Comparison of ENCODE assay signal across 12 cellular contexts in the genomic region with DNA sequence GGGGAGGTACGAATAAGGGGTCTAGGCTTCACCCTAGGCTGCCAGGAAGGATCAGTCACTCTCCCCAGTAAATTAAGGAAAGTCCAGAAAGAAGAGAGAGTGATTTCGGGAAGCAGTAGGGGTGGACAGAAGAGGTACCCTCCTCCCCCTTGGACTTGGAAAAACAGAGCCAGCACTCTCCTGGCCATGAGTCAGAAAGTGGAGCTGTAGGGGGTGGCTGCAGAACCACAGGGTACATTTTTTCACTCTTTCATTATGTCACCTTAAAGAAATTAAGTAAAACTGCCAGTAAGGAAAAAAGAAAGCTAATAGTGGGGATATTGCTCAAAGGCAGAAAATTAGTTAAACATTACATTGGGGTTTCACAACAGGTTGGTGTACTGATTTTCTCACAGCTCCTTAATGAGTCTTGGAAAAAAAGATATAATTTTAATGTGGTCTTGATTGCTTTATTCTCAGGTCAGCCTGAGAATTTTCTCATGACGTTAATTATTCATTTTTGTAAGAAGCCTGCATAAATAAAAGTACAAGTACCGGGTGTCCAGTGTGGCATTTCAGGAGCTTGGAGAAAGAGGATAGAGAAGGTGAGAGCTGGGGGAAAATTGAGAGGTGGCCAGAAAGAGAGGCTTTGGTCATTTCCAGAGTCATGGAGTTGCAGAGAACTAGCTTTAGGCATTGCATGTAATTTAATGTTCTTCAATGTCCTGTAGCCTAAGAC. TPM values are rescaled to one million over a fixed set of nuclear protein-coding genes. Genes with fewer than 3 reads are reported as not detected.
DNase-seq lines count a peak whose midpoint lies in the region; ATAC-seq, FAIRE-seq and TF ChIP-seq lines count a peak whose summit lies in the region.
"Had no signal": no experiment of that assay in that cellular context is flagged by ENCODE, and none has a peak within 500 bp of the region (broad histone marks: within the 10 kb centered on the region; RNA-seq: fewer than 3 reads in every experiment).

No MANE protein-coding gene starts in this region.

- H3K4ac ChIP-seq in mesendoderm (ENCODE audit: low read depth, low read length): no peak overlapping the region

- H3K4me3 ChIP-seq in bronchial epithelial cell (ENCODE audit: low read depth, low read length): no peak overlapping the region
- no peak overlapping the region for H3K4me3 ChIP-seq in mesendoderm (ENCODE audit: low read length)
- H3K4me3 ChIP-seq: esophagus squamous epithelium had no signal

- H3K27ac Mint-ChIP-seq in Calu3 (ENCODE audit: unreplicated experiment) (peak overlapping the region; percentile 71), WTC11 (no peak overlapping the region)

- CTCF ChIA-PET in Calu3 (lab: Charles Lee): interaction anchor here (0.6 to 2.4 kb wide), 13 partner anchors 13 to 435 kb away, joined by 3 to 8 read pairs (median 3); no protein-coding TSS in a partner anchor
- CTCF ChIA-PET in WTC11 (lab: Charles Lee): no interaction called here

- no peak overlapping the region for H3K23ac ChIP-seq in mesendoderm (ENCODE audit: low read length)

- H3K79me1 ChIP-seq in mesendoderm (ENCODE audit: low read length): no peaks in the 10 kb centered on the region

- H3K4me3 Mint-ChIP-seq in Calu3 (ENCODE audit: low read depth, unreplicated experiment) (peak overlapping the region; percentile 8), WTC11 (no peak overlapping the region)

- no peak overlapping the region for H3K18ac ChIP-seq in mesendoderm (ENCODE audit: low read length)

- H3K9me3 Mint-ChIP-seq in Calu3 (ENCODE audit: low read depth, unreplicated experiment): peaks cover 3% of the 10 kb centered on the region
- peaks cover 16% of the 10 kb centered on the region for H3K9me3 Mint-ChIP-seq in WTC11

- H3K79me2 ChIP-seq in mesendoderm (ENCODE audit: control insufficient read depth, insufficient read depth, low read length): no peaks in the 10 kb centered on the region

- TF ChIP-seq CTCF in Calu3 (IDR thresholded peaks at IDR 0.05; ENCODE audit: unreplicated experiment) (no peak), bronchial epithelial cell (IDR thresholded peaks at IDR 0.05; ENCODE audit: insufficient read depth, low read length, severe bottlenecking) (no peak), WTC11 (IDR thresholded peaks at IDR 0.05) (no peak)

- no peak overlapping the region for H3K27ac ChIP-seq in mesendoderm (ENCODE audit: low read depth, low read length)
- H3K27ac ChIP-seq: esophagus squamous epithelium had no signal

- H3K4me1 Mint-ChIP-seq in Calu3 (ENCODE audit: low read depth, unreplicated experiment): peaks cover 43% of the 10 kb centered on the region
- H3K4me1 Mint-ChIP-seq in WTC11: no peaks in the 10 kb centered on the region

- no peak overlapping the region for H3K4me2 ChIP-seq in mesendoderm (ENCODE audit: low read length)

- H3K36me3 ChIP-seq in bronchial epithelial cell (ENCODE audit: control insufficient read depth, insufficient read depth, low read length): no peaks in the 10 kb centered on the region
- no peaks in the 10 kb centered on the region for H3K36me3 ChIP-seq in mesendoderm (ENCODE audit: control insufficient read depth, insufficient read depth, low read length)
- H3K36me3 ChIP-seq: esophagus squamous epithelium had no signal

- ATAC-seq in HG02938 (IDR thresholded peaks at IDR 0.05; ENCODE audit: unreplicated experiment) (no peak), WTC11 (no peak)
- ATAC-seq: left colon had no signal

- H3K27me3 ChIP-seq in bronchial epithelial cell (ENCODE audit: control insufficient read depth, insufficient read depth, low read length) (no peaks in the 10 kb centered on the region), mesendoderm (ENCODE audit: insufficient read depth, low read length, poor library complexity) (no peaks in the 10 kb centered on the region)
- H3K27me3 ChIP-seq: esophagus squamous epithelium had no signal

- H4K8ac ChIP-seq in mesendoderm (ENCODE audit: low read depth, low read length): no peak overlapping the region

- H3K56ac ChIP-seq in mesendoderm (ENCODE audit: low read length): no peak overlapping the region

- H4K5ac ChIP-seq in mesendoderm (ENCODE audit: low read length): no peak overlapping the region

- no peak overlapping the region for H3K9ac ChIP-seq in mesendoderm (ENCODE audit: low read length)

- H3K36me3 Mint-ChIP-seq in Calu3 (ENCODE audit: insufficient read depth, unreplicated experiment): no peaks in the 10 kb centered on the region
- H3K36me3 Mint-ChIP-seq in WTC11: no peaks in the 10 kb centered on the region

- H2BK120ac ChIP-seq in mesendoderm (ENCODE audit: low read depth, low read length): no peak overlapping the region

- no peak overlapping the region for H2BK5ac ChIP-seq in mesendoderm (ENCODE audit: low read length)

- no peak overlapping the region for H2AK5ac ChIP-seq in mesendoderm (ENCODE audit: low read length)

- FAIRE-seq in bronchial epithelial cell (lab: Jason Lieb, UNC): no peak

- POLR2A ChIA-PET in WTC11 (lab: Charles Lee): no interaction called here

- peaks cover 2% of the 10 kb centered on the region for H3K4me1 ChIP-seq in mesendoderm (ENCODE audit: control insufficient read depth, low read depth, low read length)
- H3K4me1 ChIP-seq: Caco-2, esophagus squamous epithelium had no signal

- intact Hi-C loops in Calu3 (cut with micrococcal nuclease; ENCODE audit: unreplicated experiment): loop anchor here (2.0 kb wide), 1 partner anchor 33 kb away; no protein-coding TSS in a partner anchor

- peak; percentile 64 for DNase-seq in Calu3
- peak; percentile 92 for DNase-seq in M059J (ENCODE audit: low read depth)
- peak; percentile 9 for DNase-seq in bronchial epithelial cell (ENCODE audit: low read depth)
- DNase-seq in mesendoderm: peak; percentile 53
- no peak for DNase-seq in COLO668 (lab: John Stamatoyannopoulos, UW; ENCODE audit: unreplicated experiment)
- no peak for DNase-seq in D341Med (ENCODE audit: low spot score)
- DNase-seq in WTC11 (ENCODE audit: low spot score): no peak
- DNase-seq: Caco-2, esophagus squamous epithelium, left colon, NCI-H187 treated with DMSO at 0.1 percent for 48 hours had no signal

- no TSS peak for BruUV-seq in Calu3 (replicated peaks; lab: Mats Ljungman, UMichigan)

- WGBS in mesendoderm (ENCODE audit: extremely low coverage, insufficient coverage, low lambda C conversion rate): no CpG with 5 or more reads among the region's 4 CpGs

- no peaks in the 10 kb centered on the region for H3K27me3 Mint-ChIP-seq in Calu3 (ENCODE audit: unreplicated experiment)
- peaks cover 5% of the 10 kb centered on the region; the same call in 1 of the 2 replicates for H3K27me3 Mint-ChIP-seq in WTC11 (ENCODE audit: low read depth)

- no peak overlapping the region for H2BK15ac ChIP-seq in mesendoderm (replicated peaks; ENCODE audit: low read depth)

TF ChIP-seq in WTC11, 78 proteins besides CTCF, POLR2A, EP300 and RAD21 (continues in another document):
- TF ChIP-seq ZMAT4 (CRISPR knock-in tag; IDR thresholded peaks at IDR 0.05) (no peak), GRHL2 (CRISPR knock-in tag; IDR thresholded peaks at IDR 0.05; ENCODE audit: insufficient replicate concordance, severe bottlenecking) (no peak), ZSCAN18 (CRISPR knock-in tag; IDR thresholded peaks at IDR 0.05) (no peak), KAT7 (CRISPR knock-in tag; IDR thresholded peaks at IDR 0.05; ENCODE audit: borderline replicate concordance) (no peak), SOX15 (CRISPR knock-in tag; IDR thresholded peaks at IDR 0.05) (no peak), ZNF671 (CRISPR knock-in tag; IDR thresholded peaks at IDR 0.05) (no peak), ZNF232 (CRISPR knock-in tag; IDR thresholded peaks at IDR 0.05) (no peak), GTF2I (CRISPR knock-in tag; conservative IDR thresholded peaks at IDR 0.05) (no peak)
- TF ChIP-seq, protein P1, sequence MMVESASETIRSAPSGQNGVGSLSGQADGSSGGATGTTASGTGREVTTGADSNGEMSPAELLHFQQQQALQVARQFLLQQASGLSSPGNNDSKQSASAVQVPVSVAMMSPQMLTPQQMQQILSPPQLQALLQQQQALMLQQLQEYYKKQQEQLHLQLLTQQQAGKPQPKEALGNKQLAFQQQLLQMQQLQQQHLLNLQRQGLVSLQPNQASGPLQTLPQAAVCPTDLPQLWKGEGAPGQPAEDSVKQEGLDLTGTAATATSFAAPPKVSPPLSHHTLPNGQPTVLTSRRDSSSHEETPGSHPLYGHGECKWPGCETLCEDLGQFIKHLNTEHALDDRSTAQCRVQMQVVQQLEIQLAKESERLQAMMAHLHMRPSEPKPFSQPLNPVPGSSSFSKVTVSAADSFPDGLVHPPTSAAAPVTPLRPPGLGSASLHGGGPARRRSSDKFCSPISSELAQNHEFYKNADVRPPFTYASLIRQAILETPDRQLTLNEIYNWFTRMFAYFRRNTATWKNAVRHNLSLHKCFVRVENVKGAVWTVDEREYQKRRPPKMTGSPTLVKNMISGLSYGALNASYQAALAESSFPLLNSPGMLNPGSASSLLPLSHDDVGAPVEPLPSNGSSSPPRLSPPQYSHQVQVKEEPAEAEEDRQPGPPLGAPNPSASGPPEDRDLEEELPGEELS (CRISPR knock-in tag; IDR thresholded peaks at IDR 0.05): no peak

RNA-seq across cellular contexts. Expression of gene AOAH, which starts 23.1 kb away (rescaled TPM):
- total RNA-seq in Calu3 (2022) (not detected in 2 replicates), bronchial epithelial cell (not detected in 2 replicates), WTC11 (2021) (0.31 to 0.34 TPM in 2 of 3 replicates, not detected in the other)
- total RNA-seq in M059J (2014; rRNA removed; shearing (Covaris generic)): 2.6 and 3.0 TPM in 2 replicates
- polyA plus RNA-seq in mesendoderm (2013, experiment 1 of 2): 0.06 TPM
- 0.13 TPM for polyA plus RNA-seq in mesendoderm (2013, experiment 2 of 2)
- total RNA-seq: Caco-2 had no signal

Comparison
In these comparisons a context has a peak if more than half of its experiments do, and no peak if none do; other contexts are left out.
1. DNase-seq: peak in Calu3 (single experiment), M059J (single experiment), bronchial epithelial cell (single experiment) and mesendoderm (single experiment); none in COLO668 (single experiment), D341Med (single experiment) and WTC11 (single experiment).